8 cellular contexts compared by ENCODE assay signal in the genomic region with DNA sequence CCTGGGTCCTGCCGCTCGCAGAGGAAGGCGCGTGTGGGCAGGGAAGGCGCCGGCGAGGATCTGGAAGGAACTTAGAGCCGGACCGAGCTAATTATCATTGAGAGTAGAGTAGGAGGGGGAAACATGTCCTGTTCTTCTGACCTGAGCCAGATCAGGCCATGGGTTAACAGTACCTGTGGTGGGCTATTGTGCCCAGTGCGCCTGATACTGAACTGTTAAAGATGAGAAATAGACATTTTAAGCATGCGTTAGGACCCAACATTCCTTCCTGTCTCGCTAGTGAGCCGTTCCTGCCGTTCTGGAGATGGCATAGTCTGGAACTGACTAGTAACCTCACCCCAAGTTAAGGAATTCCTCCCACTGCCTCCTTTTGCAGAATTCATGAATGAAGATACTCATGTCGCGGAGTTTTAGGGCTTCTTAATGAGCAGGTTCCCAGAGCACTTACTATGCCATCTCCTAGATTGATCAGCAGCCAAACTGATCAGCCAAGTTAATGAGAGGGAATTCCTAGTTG. TPM values are rescaled to one million over a fixed set of nuclear protein-coding genes. Genes with fewer than 3 reads are reported as not detected.
DNase-seq lines count a peak whose midpoint lies in the region; ATAC-seq and TF ChIP-seq lines count a peak whose summit lies in the region.

No MANE protein-coding gene starts in this region.

- H3K4me3 Mint-ChIP-seq in WTC11, result peak overlapping the region; percentile 92
- H3K4me3 Mint-ChIP-seq in stimulated activated effector memory CD8-positive, alpha-beta T cell treated with anti-CD3 and anti-CD28 coated beads, Interleukin-12 subunit alpha, Interleukin-12 subunit beta, amount 100 ng/mL, for 72 hours, result peak overlapping the region; percentile 85

- ATAC-seq in HG02981 (IDR thresholded peaks at IDR 0.05; ENCODE audit: unreplicated experiment) (peak; percentile 12), WTC11 (peak; percentile 56)
- no peak for ATAC-seq in stimulated activated effector memory CD8-positive, alpha-beta T cell treated with anti-CD3 and anti-CD28 coated beads, Interleukin-12 subunit alpha, Interleukin-12 subunit beta, amount 100 ng/mL, for 72 hours

- H3K27ac Mint-ChIP-seq in WTC11, result peak overlapping the region; percentile 91
- peak overlapping the region; percentile 84 for H3K27ac Mint-ChIP-seq in stimulated activated effector memory CD8-positive, alpha-beta T cell treated with anti-CD3 and anti-CD28 coated beads, Interleukin-12 subunit alpha, Interleukin-12 subunit beta, amount 100 ng/mL, for 72 hours

- CTCF ChIA-PET in WTC11 (lab: Charles Lee), result interaction anchor here (0.9 to 3.8 kb wide), 22 partner anchors 11 to 405 kb away, joined by 3 to 42 read pairs (median 5); a partner anchor contains a TSS

- POLR2A ChIA-PET in WTC11 (lab: Charles Lee), result interaction anchor here (0.6 to 1.4 kb wide), 8 partner anchors 11 to 155 kb away, joined by 3 to 5 read pairs (median 4); a partner anchor contains a TSS

- DNase-seq in G401 (ENCODE audit: low spot score) (peak; percentile 36), WTC11 (ENCODE audit: low spot score) (no peak), SIG-M5 (lab: John Stamatoyannopoulos, UW) (no peak), LoVo (ENCODE audit: low spot score) (no peak), GM20000 (ENCODE audit: low spot score) (no peak)
- DNase-seq in stimulated activated effector memory CD8-positive, alpha-beta T cell treated with anti-CD3 and anti-CD28 coated beads, Interleukin-12 subunit alpha, Interleukin-12 subunit beta, amount 100 ng/mL, for 72 hours (ENCODE audit: low spot score in 2 of 2), result no peak

- 0 out of 2 replicates have a peak, but pooled peaks cover 6% of the 10 kb centered on the region for H3K9me3 Mint-ChIP-seq in WTC11
- no peaks in the 10 kb centered on the region for H3K9me3 Mint-ChIP-seq in stimulated activated effector memory CD8-positive, alpha-beta T cell treated with anti-CD3 and anti-CD28 coated beads, Interleukin-12 subunit alpha, Interleukin-12 subunit beta, amount 100 ng/mL, for 72 hours

- TF ChIP-seq CTCF in WTC11 (IDR thresholded peaks at IDR 0.05) (no peak), GM20000 (IDR thresholded peaks at IDR 0.05; ENCODE audit: extremely low read depth, missing control alignments) (no peak)

- in situ Hi-C loops in G401 (cut with HindIII; ENCODE audit: low sequenced_read_pairs), result no loop called here

- peaks cover 33% of the 10 kb centered on the region for H3K4me1 Mint-ChIP-seq in WTC11
- peaks cover 36% of the 10 kb centered on the region for H3K4me1 Mint-ChIP-seq in stimulated activated effector memory CD8-positive, alpha-beta T cell treated with anti-CD3 and anti-CD28 coated beads, Interleukin-12 subunit alpha, Interleukin-12 subunit beta, amount 100 ng/mL, for 72 hours

- peak overlapping the region; percentile 62 for H3K4me3 ChIP-seq in iPS-11a (ENCODE audit: low read depth, low read length)

- peaks cover 29% of the 10 kb centered on the region for H3K36me3 Mint-ChIP-seq in WTC11
- H3K36me3 Mint-ChIP-seq in stimulated activated effector memory CD8-positive, alpha-beta T cell treated with anti-CD3 and anti-CD28 coated beads, Interleukin-12 subunit alpha, Interleukin-12 subunit beta, amount 100 ng/mL, for 72 hours, result peaks cover 47% of the 10 kb centered on the region

- no peaks in the 10 kb centered on the region for H3K27me3 Mint-ChIP-seq in WTC11 (ENCODE audit: low read depth)

TF ChIP-seq in WTC11, 78 proteins besides CTCF, POLR2A, EP300 and RAD21:
- 0 out of 2 replicates have a peak, but pooled peaks have one; percentile 3 for TF ChIP-seq TEAD1 (CRISPR knock-in tag; IDR thresholded peaks at IDR 0.05)
- TF ChIP-seq CREM (CRISPR knock-in tag; IDR thresholded peaks at IDR 0.05), result no peak

RNA-seq across cellular contexts. Expression of a gene that starts 0.9 kb away (rescaled TPM):
- 28.1 and 28.3 TPM in 2 replicates for total RNA-seq in G401 (2014; rRNA removed; shearing (Covaris generic))
- 36.8 to 42.8 TPM (median 38.2 TPM) in 3 replicates for total RNA-seq in WTC11 (2021)

RNA-seq across cellular contexts. Expression of a gene that starts 35.2 kb away (rescaled TPM):
- total RNA-seq in G401 (2014; rRNA removed; shearing (Covaris generic)), result not detected in 2 replicates
- total RNA-seq in WTC11 (2021), result 0.09 to 0.15 TPM in 2 of 3 replicates, not detected in the other

RNA-seq across cellular contexts. Expression of a gene that starts 50.7 kb away (rescaled TPM):
- 20.5 and 24.2 TPM in 2 replicates for total RNA-seq in G401 (2014; rRNA removed; shearing (Covaris generic))
- total RNA-seq in WTC11 (2021), result 92.1 to 99.4 TPM (median 98.6 TPM) in 3 replicates
